Comparison of ENCODE assay signal across 18 cellular contexts in genomic region chr4:6107886-6108285, GRCh38.
"Had no signal": no experiment of that assay in that cellular context is flagged by ENCODE, and none has a peak within 500 bp of the region (broad histone marks: within the 10 kb centered on the region; RNA-seq: fewer than 3 reads in every experiment).

No MANE protein-coding gene starts in this region.

- H3K9me3 Mint-ChIP-seq: immature natural killer cell, natural killer cell, neural progenitor cell had no signal

- ATAC-seq: foreskin keratinocyte, left colon, natural killer cell had no signal

- H3K36me3 Mint-ChIP-seq: mesothelial cell of epicardium, natural killer cell, neural progenitor cell had no signal

- H3K4me1 ChIP-seq: colonic mucosa, foreskin keratinocyte, thyroid gland, upper lobe of left lung, uterus had no signal

- DNase-seq: colonic mucosa; dermis blood vessel endothelial cell; erythroblast; foreskin keratinocyte; immature natural killer cell; kidney; left colon; mammary epithelial cell; natural killer cell; occipital lobe; small intestine; stimulated activated CD4-positive, alpha-beta T cell treated with anti-CD3 and anti-CD28 coated beads, Interleukin-12 subunit alpha, Interleukin-12 subunit beta, amount 100 ng/mL, for 4 hours; stimulated activated naive CD4-positive, alpha-beta T cell treated with Interleukin-2 at 50 U/mL for 16 hours; thyroid gland; upper lobe of left lung; uterus had no signal

- H3K9me3 ChIP-seq: colonic mucosa, thyroid gland, upper lobe of left lung, uterus had no signal

- H3K36me3 ChIP-seq: colonic mucosa, neural progenitor cell, thyroid gland, upper lobe of left lung, uterus had no signal

- H3K27me3 ChIP-seq: colonic mucosa, neural progenitor cell, upper lobe of left lung, uterus had no signal

- H3K4me1 Mint-ChIP-seq: immature natural killer cell had no signal

- H3K27ac Mint-ChIP-seq: immature natural killer cell, mesothelial cell of epicardium, natural killer cell, neural progenitor cell had no signal

- H3K4me3 ChIP-seq: colonic mucosa, neural progenitor cell, thyroid gland, upper lobe of left lung, uterus had no signal

- H3K4me3 Mint-ChIP-seq: immature natural killer cell, mesothelial cell of epicardium, natural killer cell, neural progenitor cell had no signal

- H3K27ac ChIP-seq: colonic mucosa, foreskin keratinocyte, neural progenitor cell, thyroid gland, upper lobe of left lung, uterus had no signal
